In the genomic region with DNA sequence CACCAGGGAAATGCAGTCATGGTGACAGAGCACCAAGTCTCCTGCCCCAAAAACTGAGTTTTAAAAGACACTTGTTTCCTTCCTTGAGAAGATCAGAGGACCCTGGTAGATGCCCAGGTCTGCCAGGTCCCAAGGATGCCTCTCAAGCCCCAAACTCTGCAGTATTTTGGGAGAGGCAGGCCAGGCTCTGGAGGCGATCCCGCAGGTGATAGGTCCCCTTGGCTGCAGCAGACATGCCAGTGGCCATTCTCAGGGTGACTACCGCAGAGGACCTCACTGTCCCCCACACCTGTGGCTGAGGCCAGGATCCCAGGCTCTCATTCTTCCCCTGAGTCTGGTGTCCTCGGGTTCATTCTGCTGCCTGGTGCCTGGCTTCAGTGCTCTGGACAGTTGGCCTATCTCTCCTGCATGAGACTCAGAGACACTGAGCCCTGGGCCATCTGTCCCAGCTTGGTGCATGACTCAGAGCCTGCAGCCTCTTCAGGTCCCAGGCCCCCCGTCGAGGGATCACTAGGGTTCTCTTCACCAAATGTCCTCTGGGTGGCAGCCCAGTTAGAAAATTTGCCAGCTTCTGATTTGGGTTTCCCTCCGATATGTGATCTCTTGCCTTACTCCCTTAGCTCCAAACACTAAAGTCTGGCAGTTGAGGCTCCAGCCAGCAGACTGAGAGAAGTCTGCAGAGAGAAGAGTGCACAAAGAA, we compare ENCODE assay signal across 8 cellular contexts.
DNase-seq lines count a peak whose midpoint lies in the region; ATAC-seq and FAIRE-seq lines count a peak whose summit lies in the region.

No MANE protein-coding gene starts in this region.

- ATAC-seq in GM18502 (IDR thresholded peaks at IDR 0.05; ENCODE audit: poor library complexity, unreplicated experiment) = no peak

- no peak for FAIRE-seq in HTR-8/SVneo (lab: Jason Lieb, UNC)

- DNase-seq in AG20443 (ENCODE audit: low spot score) (peak; percentile 57), HTR-8/SVneo (ENCODE audit: insufficient read length, low spot score) (peak; percentile 59), SW480 (ENCODE audit: low spot score) (peak; percentile 42), hepatic stellate cell (ENCODE audit: low spot score) (peak; percentile 65), retina (no peak), NCI-H187 (lab: John Stamatoyannopoulos, UW) (no peak)
- DNase-seq in activated CD4-positive, alpha-beta T cell treated with anti-CD3 and anti-CD28 coated beads for 4 hours = no peak

Comparison
In these comparisons a context has a peak if more than half of its experiments do, and no peak if none do; other contexts are left out.
1. DNase-seq: peak in AG20443 (single experiment), HTR-8/SVneo (single experiment), SW480 (single experiment) and hepatic stellate cell (single experiment); none in retina (single experiment), activated CD4-positive, alpha-beta T cell treated with anti-CD3 and anti-CD28 coated beads for 4 hours (0 of 2) and NCI-H187 (0 of 2).